9 cellular contexts compared by ENCODE assay signal in genomic region chr4:40656221-40656863, GRCh38. TPM values are rescaled to one million over a fixed set of nuclear protein-coding genes. Genes with fewer than 3 reads are reported as not detected.
DNase-seq lines count a peak whose midpoint lies in the region; ATAC-seq and TF ChIP-seq lines count a peak whose summit lies in the region.
"Had no signal": no experiment of that assay in that cellular context is flagged by ENCODE, and none has a peak within 500 bp of the region (broad histone marks: within the 10 kb centered on the region; RNA-seq: fewer than 3 reads in every experiment).

No MANE protein-coding gene starts in this region.

- no peaks in the 10 kb centered on the region for H3K9me3 Mint-ChIP-seq in activated CD8-positive, alpha-beta T cell treated with anti-CD3 and anti-CD28 coated beads, Interleukin-2, amount 10 ng/mL, durations not matched to agents 7 days and 5 days (ENCODE audit: insufficient read depth)
- H3K9me3 Mint-ChIP-seq in Caco-2 (ENCODE audit: unreplicated experiment): no peaks in the 10 kb centered on the region
- no peaks in the 10 kb centered on the region for H3K9me3 Mint-ChIP-seq in effector memory CD8-positive, alpha-beta T cell

- H3K9me3 ChIP-seq in Caco-2: no peaks in the 10 kb centered on the region
- H3K9me3 ChIP-seq in adrenal gland (replicated peaks in 1 of 3): no peaks in the 10 kb centered on the region

- H3K36me3 ChIP-seq in Caco-2 (ENCODE audit: control insufficient read depth, insufficient read depth, low read length) (no peaks in the 10 kb centered on the region), adrenal gland (replicated peaks in 1 of 2) (no peaks in the 10 kb centered on the region)

- DNase-seq in activated CD8-positive, alpha-beta T cell treated with anti-CD3 and anti-CD28 coated beads, Interleukin-2, amount 10 ng/mL, durations not matched to agents 7 days and 5 days: no peak
- no peak for DNase-seq in activated gamma-delta T cell treated with Interleukin-2 at 50 U/mL for 16 hours
- no peak for DNase-seq in Caco-2
- no peak for DNase-seq in adrenal gland
- no peak for DNase-seq in effector memory CD8-positive, alpha-beta T cell
- DNase-seq: NCI-H187 had no signal

- H3K27me3 Mint-ChIP-seq in activated CD8-positive, alpha-beta T cell treated with anti-CD3 and anti-CD28 coated beads, Interleukin-2, amount 10 ng/mL, durations not matched to agents 7 days and 5 days (ENCODE audit: low read depth): no peaks in the 10 kb centered on the region
- H3K27me3 Mint-ChIP-seq in Caco-2 (ENCODE audit: insufficient read depth, unreplicated experiment): no peaks in the 10 kb centered on the region
- peaks cover 0 to 3% of the 10 kb centered on the region in 2 donors for H3K27me3 Mint-ChIP-seq in effector memory CD8-positive, alpha-beta T cell

- intact Hi-C loops in Caco-2 (cut with micrococcal nuclease; ENCODE audit: unreplicated experiment): no loop called here
- intact Hi-C loops in adrenal gland (cut with DNase I): no loop called here

- H3K36me3 Mint-ChIP-seq in activated CD8-positive, alpha-beta T cell treated with anti-CD3 and anti-CD28 coated beads, Interleukin-2, amount 10 ng/mL, durations not matched to agents 7 days and 5 days (ENCODE audit: low read depth): no peaks in the 10 kb centered on the region
- H3K36me3 Mint-ChIP-seq in Caco-2 (ENCODE audit: insufficient read depth, unreplicated experiment): no peaks in the 10 kb centered on the region
- no peaks in the 10 kb centered on the region for H3K36me3 Mint-ChIP-seq in effector memory CD8-positive, alpha-beta T cell (ENCODE audit: insufficient read depth)

- POLR2A ChIA-PET in activated CD8-positive, alpha-beta T cell treated with anti-CD3 and anti-CD28 coated beads, Interleukin-2, amount 10 ng/mL, durations not matched to agents 7 days and 5 days (lab: Charles Lee): interaction anchor here (0.9 to 1.4 kb wide), 2 partner anchors 9 to 17 kb away, joined by 3 read pairs; no protein-coding TSS in a partner anchor
- POLR2A ChIA-PET in Caco-2 (lab: Charles Lee): no interaction called here

- no peak overlapping the region for H3K4me3 Mint-ChIP-seq in activated CD8-positive, alpha-beta T cell treated with anti-CD3 and anti-CD28 coated beads, Interleukin-2, amount 10 ng/mL, durations not matched to agents 7 days and 5 days
- no peak overlapping the region for H3K4me3 Mint-ChIP-seq in Caco-2 (ENCODE audit: unreplicated experiment)
- no peak overlapping the region for H3K4me3 Mint-ChIP-seq in effector memory CD8-positive, alpha-beta T cell

- ATAC-seq in GM18858 (IDR thresholded peaks at IDR 0.05; ENCODE audit: unreplicated experiment): peak; percentile 86
- ATAC-seq in GM21528 (IDR thresholded peaks at IDR 0.05; ENCODE audit: low FRiP score, unreplicated experiment): peak; percentile 92
- ATAC-seq in HG03342 (IDR thresholded peaks at IDR 0.05; ENCODE audit: unreplicated experiment): peak; percentile 96
- ATAC-seq in activated CD8-positive, alpha-beta T cell treated with anti-CD3 and anti-CD28 coated beads, Interleukin-2, amount 10 ng/mL, durations not matched to agents 7 days and 5 days: no peak
- ATAC-seq in effector memory CD8-positive, alpha-beta T cell (replicated peaks): no peak

- BruUV-seq in Caco-2 (replicated peaks; lab: Mats Ljungman, UMichigan): no TSS peak

- no peak for TF ChIP-seq CTCF in Caco-2 (IDR thresholded peaks at IDR 0.05; ENCODE audit: insufficient read depth in 1 of 2, low read depth in 1 of 2, low read length in 1 of 2, severe bottlenecking in 1 of 2, unreplicated experiment in 1 of 2)
- TF ChIP-seq CTCF in adrenal gland (IDR thresholded peaks at IDR 0.05): no peak

- H3K27me3 ChIP-seq in Caco-2 (replicated peaks; ENCODE audit: control insufficient read depth, insufficient read depth, low read length) (no peaks in the 10 kb centered on the region), adrenal gland (no peaks in the 10 kb centered on the region)

- CTCF ChIA-PET in activated CD8-positive, alpha-beta T cell treated with anti-CD3 and anti-CD28 coated beads, Interleukin-2, amount 10 ng/mL, durations not matched to agents 7 days and 5 days (lab: Charles Lee): interaction anchor here (1.0 kb wide), 1 partner anchor 9 kb away, joined by 3 read pairs; no protein-coding TSS in a partner anchor
- CTCF ChIA-PET in Caco-2 (lab: Charles Lee): no interaction called here

- 74 to 86% (median 85%) methylated on average over 9 of the region's 9 CpGs for WGBS in adrenal gland, 4 donors

- H3K4me1 Mint-ChIP-seq in activated CD8-positive, alpha-beta T cell treated with anti-CD3 and anti-CD28 coated beads, Interleukin-2, amount 10 ng/mL, durations not matched to agents 7 days and 5 days (ENCODE audit: low read depth): peaks cover 14% of the 10 kb centered on the region
- peaks cover 4% of the 10 kb centered on the region for H3K4me1 Mint-ChIP-seq in Caco-2 (ENCODE audit: low read depth, unreplicated experiment)
- no peaks in the 10 kb centered on the region for H3K4me1 Mint-ChIP-seq in effector memory CD8-positive, alpha-beta T cell (ENCODE audit: low read depth in 2 of 2)

- H3K27ac Mint-ChIP-seq in activated CD8-positive, alpha-beta T cell treated with anti-CD3 and anti-CD28 coated beads, Interleukin-2, amount 10 ng/mL, durations not matched to agents 7 days and 5 days: peak overlapping the region; percentile 8
- no peak overlapping the region for H3K27ac Mint-ChIP-seq in Caco-2 (ENCODE audit: unreplicated experiment)
- no peak overlapping the region for H3K27ac Mint-ChIP-seq in effector memory CD8-positive, alpha-beta T cell

- H3K4me3 ChIP-seq in Caco-2 (ENCODE audit: low read depth, low read length) (no peak overlapping the region), adrenal gland (no peak overlapping the region)

- no peak for TF ChIP-seq POLR2A in adrenal gland (IDR thresholded peaks at IDR 0.05)

- H3K27ac ChIP-seq in adrenal gland: no peak overlapping the region

- H3K4me1 ChIP-seq in Caco-2 (peaks cover 8% of the 10 kb centered on the region), adrenal gland (replicated peaks in 1 of 2) (no peaks in the 10 kb centered on the region)

RNA-seq across cellular contexts. Expression of gene RBM47, which starts 26.7 kb away (rescaled TPM):
- total RNA-seq in activated CD8-positive, alpha-beta T cell treated with anti-CD3 and anti-CD28 coated beads, Interleukin-2, amount 10 ng/mL, durations not matched to agents 7 days and 5 days: under 1 TPM; 0.60 to 0.66 TPM
- 59.1 and 62.1 TPM in 2 replicates for total RNA-seq in Caco-2 (2022)
- 100 to 1,000 TPM; 143 to 370 (median 175) TPM for total RNA-seq in adrenal gland
- 100 to 1,000 TPM in 1 of 3 donors, 10 to 100 TPM in 2; 25.7 to 117 (median 26.0) TPM for polyA plus RNA-seq in adrenal gland

Comparison
In these comparisons a context has a peak if more than half of its experiments do, and no peak if none do; other contexts are left out.
1. ATAC-seq: peak in GM18858 (single experiment), GM21528 (single experiment) and HG03342 (single experiment); none in activated CD8-positive, alpha-beta T cell treated with anti-CD3 and anti-CD28 coated beads, Interleukin-2, amount 10 ng/mL, durations not matched to agents 7 days and 5 days (single experiment) and effector memory CD8-positive, alpha-beta T cell (single experiment).
2. RNA of gene RBM47, which starts 26.7 kb away (total RNA-seq): 143 to 370 TPM in adrenal gland and 59.1 to 62.1 TPM in Caco-2; 0.60 to 0.66 TPM in activated CD8-positive, alpha-beta T cell treated with anti-CD3 and anti-CD28 coated beads, Interleukin-2, amount 10 ng/mL, durations not matched to agents 7 days and 5 days; every median in the first group is over 10 times any median in the second.